Comparison of ENCODE assay signal across 8 cellular contexts in genomic region chr12:66169221-66170170, GRCh38. TPM values are rescaled to one million over a fixed set of nuclear protein-coding genes. Genes with fewer than 3 reads are reported as not detected.
DNase-seq lines count a peak whose midpoint lies in the region; ATAC-seq and TF ChIP-seq lines count a peak whose summit lies in the region.

TSS of gene TMBIM4 (minus strand) at chr12:66169996. CDS start at chr12:66169951, 45 bp downstream.

- ATAC-seq in HG02642 (IDR thresholded peaks at IDR 0.05; ENCODE audit: poor library complexity, unreplicated experiment), result peak; percentile 91

- peak; percentile 93 for DNase-seq in GM12865 (ENCODE audit: low read depth)
- peak; percentile 91 for DNase-seq in NCI-H1105 (lab: John Stamatoyannopoulos, UW)
- peak; percentile 74 for DNase-seq in SKM-1 treated with dmso at 0.1 percent for 144 hours (lab: John Stamatoyannopoulos, UW; ENCODE audit: unreplicated experiment)
- peak; percentile 63 to 94 (median 86) for DNase-seq in head of caudate nucleus
- peak; percentile 84 to 89 (median 85) for DNase-seq in ovary
- DNase-seq in thyroid gland, result peak; percentile 80 to 86

- peaks cover 2% of the 10 kb centered on the region for H3K27me3 Mint-ChIP-seq in activated naive CD8-positive, alpha-beta T cell

- peak within 1 kb of the TSS; percentile 69 for H3K4me3 ChIP-seq in GM12865 (ENCODE audit: low read depth, low read length)
- peak within 1 kb of the TSS; percentile 79 for H3K4me3 ChIP-seq in ovary
- H3K4me3 ChIP-seq in thyroid gland (replicated peaks in 1 of 3), result peak within 1 kb of the TSS; percentile 49 to 83 (median 58)

- H3K27ac Mint-ChIP-seq in activated naive CD8-positive, alpha-beta T cell, result peak within 1 kb of the TSS; percentile 98

- TF ChIP-seq CTCF in GM12865 (IDR thresholded peaks at IDR 0.05; ENCODE audit: insufficient read depth, low read depth, low read length, missing control alignments), result peak; percentile 32
- peak; percentile 67 to 76 (median 68) for TF ChIP-seq CTCF in ovary (IDR thresholded peaks at IDR 0.05)
- TF ChIP-seq CTCF in thyroid gland (IDR thresholded peaks at IDR 0.05), result peak in 3 of 6 experiments; percentile 14 to 38 (median 23)

- H3K27me3 ChIP-seq in ovary (no peaks in the 10 kb centered on the region), thyroid gland (no peaks in the 10 kb centered on the region)

- H3K36me3 Mint-ChIP-seq in activated naive CD8-positive, alpha-beta T cell, result peaks cover 23% of the 10 kb centered on the region

- H3K4me1 Mint-ChIP-seq in activated naive CD8-positive, alpha-beta T cell (ENCODE audit: low read depth), result peaks cover 53% of the 10 kb centered on the region

- H3K4me3 Mint-ChIP-seq in activated naive CD8-positive, alpha-beta T cell, result peak within 1 kb of the TSS; percentile 96

- no peaks in the 10 kb centered on the region for H3K36me3 ChIP-seq in ovary
- no peaks in the 10 kb centered on the region for H3K36me3 ChIP-seq in thyroid gland

- H3K27ac ChIP-seq in ovary, result peak within 1 kb of the TSS; percentile 88 to 97
- peak within 1 kb of the TSS; percentile 96 to 99 (median 96) for H3K27ac ChIP-seq in thyroid gland

- peak; percentile 78 for TF ChIP-seq POLR2A in ovary (IDR thresholded peaks at IDR 0.05)
- TF ChIP-seq POLR2A in thyroid gland (IDR thresholded peaks at IDR 0.05), result peak; percentile 3 to 68

- peaks cover 6% of the 10 kb centered on the region for H3K9me3 Mint-ChIP-seq in activated naive CD8-positive, alpha-beta T cell (ENCODE audit: low read depth)

- H3K4me1 ChIP-seq in ovary (ENCODE audit: insufficient read depth) (peaks cover 4% of the 10 kb centered on the region), thyroid gland (peaks cover 9 to 13% of the 10 kb centered on the region in 2 donors)

- H3K9me3 ChIP-seq in ovary (no peaks in the 10 kb centered on the region), thyroid gland (no peaks in the 10 kb centered on the region)

- 0% methylated on average over 59 to 67 of the region's 67 CpGs for WGBS in ovary, 3 donors
- 0% methylated on average over 32 to 50 of the region's 67 CpGs for WGBS in thyroid gland, 2 donors

- TF ChIP-seq EP300 in ovary (IDR thresholded peaks at IDR 0.05), result peak; percentile 31

- intact Hi-C loops in head of caudate nucleus (cut with DNase I), result no loop called here
- intact Hi-C loops in ovary (cut with DNase I), result no loop called here
- intact Hi-C loops in thyroid gland (cut with DNase I), result loop anchor here (10.0 kb wide), 1 partner anchor 125 kb away; no protein-coding TSS in a partner anchor

RNA-seq across cellular contexts. Expression of gene TMBIM4, which starts in this region (rescaled TPM):
- total RNA-seq in ovary, result 100 to 1,000 TPM in 3 of 7 donors, 10 to 100 TPM in 4; 78.3 to 153 (median 97.9) TPM
- polyA plus RNA-seq in ovary, result 100 to 1,000 TPM; 152 to 154 TPM
- 100 to 1,000 TPM; 186 to 322 (median 242) TPM for total RNA-seq in thyroid gland

Comparison
In these comparisons a context has a peak if more than half of its experiments do, and no peak if none do; other contexts are left out.
1. Peak in every context shown above with its lines: DNase-seq, ATAC-seq, H3K4me3 ChIP-seq and H3K27ac ChIP-seq.